In genomic region chr15:88256261-88257230, GRCh38 we compare ENCODE assay signal across 9 cellular contexts. TPM values are rescaled to one million over a fixed set of nuclear protein-coding genes. Genes with fewer than 3 reads are reported as not detected.
DNase-seq lines count a peak whose midpoint lies in the region; ATAC-seq, FAIRE-seq and TF ChIP-seq lines count a peak whose summit lies in the region.
"Had no signal": no experiment of that assay in that cellular context is flagged by ENCODE, and none has a peak within 500 bp of the region (broad histone marks: within the 10 kb centered on the region; RNA-seq: fewer than 3 reads in every experiment).

TSS of gene NTRK3 (minus strand) at chr15:88256739. CDS start at chr15:88256153, 586 bp downstream.

- H3K4me1 Mint-ChIP-seq in stimulated activated naive CD8-positive, alpha-beta T cell treated with anti-CD3 and anti-CD28 coated beads, Interleukin-15, amount 100 ng/mL, for 72 hours: peaks cover 29% of the 10 kb centered on the region

- H3K9me1 ChIP-seq in keratinocyte (ENCODE audit: control insufficient read depth, extremely low read depth, insufficient read depth, low read length): no peaks in the 10 kb centered on the region

- H3K4me3 ChIP-seq in HUES6 (ENCODE audit: low read depth, low read length) (peak within 1 kb of the TSS; percentile 87), keratinocyte (ENCODE audit: control insufficient read depth in 2 of 3, extremely low read depth in 1 of 3, insufficient read depth in 2 of 3, low read depth in 1 of 3, low read length in 3 of 3) (peak within 1 kb of the TSS in 1 of 3 experiments; percentile 42), gastroesophageal sphincter (peak within 1 kb of the TSS in 1 of 2 donors; percentile 52)

- no peak for TF ChIP-seq EP300 in gastroesophageal sphincter (IDR thresholded peaks at IDR 0.05)

- H3K4me1 ChIP-seq in HUES6 (ENCODE audit: control insufficient read depth, insufficient read depth, low read length) (peaks cover 10% of the 10 kb centered on the region), keratinocyte (ENCODE audit: control insufficient read depth, extremely low read depth, insufficient read depth, low read length) (no peaks in the 10 kb centered on the region), gastroesophageal sphincter (peaks cover 0 to 34% (median 16%) of the 10 kb centered on the region in 3 donors)

- H3K27ac ChIP-seq in HUES6 (ENCODE audit: low read depth, low read length) (no peak within 1 kb of the TSS), angular gyrus (ENCODE audit: low read depth, low read length) (peak within 1 kb of the TSS; percentile 89), keratinocyte (ENCODE audit: control insufficient read depth, insufficient read depth, low read length) (no peak within 1 kb of the TSS), gastroesophageal sphincter (peak within 1 kb of the TSS in 1 of 4 donors; percentile 25)

- H3K4me3 Mint-ChIP-seq in stimulated activated naive CD8-positive, alpha-beta T cell treated with anti-CD3 and anti-CD28 coated beads, Interleukin-15, amount 100 ng/mL, for 72 hours: peak within 1 kb of the TSS; percentile 87 to 93

- H3K79me2 ChIP-seq in keratinocyte (ENCODE audit: control insufficient read depth, insufficient read depth, low read length): no peaks in the 10 kb centered on the region

- TF ChIP-seq POLR2A in gastroesophageal sphincter (IDR thresholded peaks at IDR 0.05): no peak

- WGBS in gastroesophageal sphincter (ENCODE audit: low coverage in 1 of 2), 2 donors: 0% methylated on average over 8 to 44 of the region's 95 CpGs

- no peak within 1 kb of the TSS for H2AFZ ChIP-seq in keratinocyte (ENCODE audit: control insufficient read depth, low read length)

- no peak for FAIRE-seq in keratinocyte (lab: Jason Lieb, UNC)

- H3K27me3 ChIP-seq in HUES6 (ENCODE audit: control insufficient read depth, insufficient read depth, low read length) (peaks cover 94% of the 10 kb centered on the region), keratinocyte (ENCODE audit: control insufficient read depth, extremely low read depth, insufficient read depth, low read length) (peaks cover 51% of the 10 kb centered on the region), gastroesophageal sphincter (peaks cover 88% of the 10 kb centered on the region)

- H3K9ac ChIP-seq in HUES6 (ENCODE audit: low read length): peak within 1 kb of the TSS; percentile 37
- H3K9ac ChIP-seq in keratinocyte (ENCODE audit: control insufficient read depth, extremely low read depth, insufficient read depth, low read length): no peak within 1 kb of the TSS

- dilution Hi-C loops in keratinocyte (cut with MboI; ENCODE audit: extremely low pct_ligation_motif_present, low sequenced_read_pairs): no loop called here

- TF ChIP-seq CTCF in keratinocyte (optimal IDR thresholded peaks at IDR 0.05 in 1 of 3, IDR thresholded peaks at IDR 0.05 in 1 of 3, conservative IDR thresholded peaks at IDR 0.05 in 1 of 3; ENCODE audit: extremely low read depth in 1 of 3, insufficient read depth in 2 of 3, low read length in 3 of 3) (no peak), gastroesophageal sphincter (IDR thresholded peaks at IDR 0.05) (no peak)

- H4K20me1 ChIP-seq in keratinocyte (ENCODE audit: control insufficient read depth, extremely low read depth, insufficient read depth, low read length): no peaks in the 10 kb centered on the region

- peaks cover 90% of the 10 kb centered on the region for H3K27me3 Mint-ChIP-seq in stimulated activated naive CD8-positive, alpha-beta T cell treated with anti-CD3 and anti-CD28 coated beads, Interleukin-15, amount 100 ng/mL, for 72 hours

- H3K36me3 ChIP-seq in HUES6 (ENCODE audit: control insufficient read depth, insufficient read depth, low read length) (no peaks in the 10 kb centered on the region), keratinocyte (ENCODE audit: control insufficient read depth in 2 of 2, extremely low read depth in 1 of 2, insufficient read depth in 2 of 2, low read length in 2 of 2) (no peaks in the 10 kb centered on the region), gastroesophageal sphincter (no peaks in the 10 kb centered on the region)

- H3K4me2 ChIP-seq in keratinocyte (ENCODE audit: control insufficient read depth, extremely low read depth, insufficient read depth, low read depth, low read length): peak within 1 kb of the TSS; percentile 54

- no peaks in the 10 kb centered on the region for H3K9me3 Mint-ChIP-seq in stimulated activated naive CD8-positive, alpha-beta T cell treated with anti-CD3 and anti-CD28 coated beads, Interleukin-15, amount 100 ng/mL, for 72 hours

- DNase-seq in Ammon's horn (ENCODE audit: low spot score) (peak; percentile 75), keratinocyte (ENCODE audit: low read depth, low spot score) (no peak), SIG-M5 (lab: John Stamatoyannopoulos, UW) (no peak)
- no peak for DNase-seq in stimulated activated naive CD8-positive, alpha-beta T cell treated with anti-CD3 and anti-CD28 coated beads, Interleukin-15, amount 100 ng/mL, for 72 hours

- H3K9me3 ChIP-seq in HUES6 (ENCODE audit: control insufficient read depth, insufficient read depth, low read depth, low read length) (no peaks in the 10 kb centered on the region), keratinocyte (ENCODE audit: control insufficient read depth, low read depth, low read length) (no peaks in the 10 kb centered on the region), gastroesophageal sphincter (no peaks in the 10 kb centered on the region)

- peak within 1 kb of the TSS; percentile 12 to 68 for H3K27ac Mint-ChIP-seq in stimulated activated naive CD8-positive, alpha-beta T cell treated with anti-CD3 and anti-CD28 coated beads, Interleukin-15, amount 100 ng/mL, for 72 hours

- ATAC-seq in stimulated activated naive CD8-positive, alpha-beta T cell treated with anti-CD3 and anti-CD28 coated beads, Interleukin-15, amount 100 ng/mL, for 72 hours: peak; percentile 12
- ATAC-seq in GM18873 (IDR thresholded peaks at IDR 0.05; ENCODE audit: low FRiP score, unreplicated experiment) (no peak), gastroesophageal sphincter (no peak)

RNA-seq across cellular contexts. Expression of gene NTRK3, which starts in this region (rescaled TPM):
- polyA plus RNA-seq in keratinocyte: not detected in 3 replicates
- polyA plus RNA-seq in keratinocyte (2011; ENCODE audit: low read depth): not detected
- not detected in 2 replicates for polyA plus RNA-seq in keratinocyte (2011; cell fraction: cytosol; rRNA removed)
- polyA plus RNA-seq in keratinocyte (2011; cell fraction: nucleus; rRNA removed): not detected in 2 replicates
- not detected in 2 replicates for polyA plus RNA-seq in keratinocyte (2012; ENCODE audit: low replicate concordance)
- not detected in 3 replicates for polyA minus RNA-seq in keratinocyte
- not detected for polyA minus RNA-seq in keratinocyte (2011; cell fraction: cytosol; rRNA and poly(A)+ RNA removed)
- not detected in 2 replicates for polyA minus RNA-seq in keratinocyte (2011; cell fraction: nucleus; rRNA and poly(A)+ RNA removed)
- 1 to 10 TPM in 3 of 4 donors, under 1 TPM in 1; 0.47 to 4.3 (median 1.5) TPM for total RNA-seq in gastroesophageal sphincter
- total RNA-seq: epithelial cell of proximal tubule had no signal
